In genomic region chr16:70523621-70524405, GRCh38 we compare ENCODE assay signal across 8 cellular contexts. TPM values are rescaled to one million over a fixed set of nuclear protein-coding genes. Genes with fewer than 3 reads are reported as not detected.
A peak's percentile ranks its signal among the peaks of the same experiment; 100 is the strongest.
DNase-seq lines count a peak whose midpoint lies in the region; ATAC-seq and TF ChIP-seq lines count a peak whose summit lies in the region.

Gene SF3B3, plus strand, starts transcription at chr16:70523816. Its CDS starts 2,841 bp downstream, at chr16:70526657.

- H3K4me3 ChIP-seq in GM12864 (ENCODE audit: low read depth, low read length) (peak within 1 kb of the TSS; percentile 61), breast epithelium (peak within 1 kb of the TSS; percentile 72 to 89 (median 81)), skin epidermis (peak within 1 kb of the TSS; percentile 68 to 95 (median 89))

- no peak for TF ChIP-seq CTCF in GM12864 (IDR thresholded peaks at IDR 0.05; ENCODE audit: low read depth, low read length, missing control alignments)
- TF ChIP-seq CTCF in breast epithelium (IDR thresholded peaks at IDR 0.05), result peak in 1 of 3 donors; percentile 13

- no peaks in the 10 kb centered on the region for H3K9me3 ChIP-seq in breast epithelium

- no peaks in the 10 kb centered on the region for H3K36me3 ChIP-seq in breast epithelium

- intact Hi-C loops in breast epithelium (cut with DNase I; ENCODE audit: low total_unique reads), result no loop called here

- ATAC-seq in HG02840 (IDR thresholded peaks at IDR 0.05; ENCODE audit: low FRiP score, unreplicated experiment) (peak; percentile 51), GM18519 (IDR thresholded peaks at IDR 0.05; ENCODE audit: low FRiP score, unreplicated experiment) (no peak)

- TF ChIP-seq POLR2A in breast epithelium (IDR thresholded peaks at IDR 0.05), result peak; percentile 41

- H3K27me3 ChIP-seq in breast epithelium, result no peaks in the 10 kb centered on the region

- no peak for DNase-seq in GM12864 (ENCODE audit: low read depth)
- peak; percentile 45 for DNase-seq in NCI-H2081 treated with DMSO at 0.1 percent for 48 hours (lab: John Stamatoyannopoulos, UW)
- peak; percentile 84 for DNase-seq in UCSD-AML1 (lab: John Stamatoyannopoulos, UW; ENCODE audit: unreplicated experiment)
- peak; percentile 62 to 67 for DNase-seq in breast epithelium (ENCODE audit: low spot score in 2 of 2)
- DNase-seq in iPS-NIHi11 (ENCODE audit: low spot score), result peak; percentile 74

- H3K4me1 ChIP-seq in breast epithelium, result peaks cover 9 to 10% of the 10 kb centered on the region in 2 donors

- H3K27ac ChIP-seq in breast epithelium (peak within 1 kb of the TSS; percentile 93 to 95), skin epidermis (peak within 1 kb of the TSS; percentile 78 to 94 (median 91))

RNA-seq across cellular contexts. Expression of gene SF3B3, which starts in this region (rescaled TPM):
- total RNA-seq in breast epithelium, result 100 to 1,000 TPM in 2 of 3 donors, 10 to 100 TPM in 1; 80.2 to 147 (median 133) TPM
